23 cellular contexts compared by ENCODE assay signal in the genomic region with DNA sequence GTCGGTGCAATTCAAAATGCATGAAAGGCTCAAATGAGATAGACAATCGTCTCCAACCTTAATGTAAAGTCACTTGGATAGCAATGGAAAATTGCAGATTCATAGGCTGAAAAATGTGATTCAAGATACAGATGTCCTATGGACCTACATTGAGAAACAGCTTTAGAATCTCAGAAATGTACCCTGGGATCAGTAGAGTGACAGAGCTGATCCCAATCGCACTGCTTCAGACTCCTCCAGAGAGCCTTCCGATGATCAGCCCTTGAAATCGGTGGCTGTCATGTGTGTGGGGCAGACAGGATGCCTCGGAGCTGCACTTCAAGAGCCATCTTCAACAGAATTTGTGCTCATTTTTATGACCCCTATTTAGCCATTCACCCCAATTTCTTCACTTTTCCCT.
"Had no signal": no experiment of that assay in that cellular context is flagged by ENCODE, and none has a peak within 500 bp of the region (broad histone marks: within the 10 kb centered on the region; RNA-seq: fewer than 3 reads in every experiment).

No MANE protein-coding gene starts in this region.

- H3K36me3 ChIP-seq: adrenal gland had no signal

- H3K27ac ChIP-seq: adrenal gland, epithelial cell of prostate, esophagus squamous epithelium, gastroesophageal sphincter, WERI-Rb-1 had no signal

- DNase-seq: activated B cell treated with CpG ODN at 0.5 μM for 24 hours; activated CD4-positive, alpha-beta T cell treated with anti-CD3 and anti-CD28 coated beads for 48 hours; activated CD4-positive, alpha-beta T cell treated with anti-CD3 and anti-CD28 coated beads, Interleukin-2, amount 50 U/mL, for 1 hour; activated CD4-positive, alpha-beta T cell treated with anti-CD3 and anti-CD28 coated beads, Interleukin-2, amount 50 U/mL, for 48 hours; activated CD8-positive, alpha-beta T cell treated with anti-CD3 and anti-CD28 coated beads for 36 hours; activated effector memory CD4-positive, alpha-beta T cell treated with anti-CD3 and anti-CD28 coated beads, Interleukin-2, amount 50 U/mL, for 16 hours; activated naive CD4-positive, alpha-beta T cell treated with anti-CD3 and anti-CD28 coated beads for 36 hours; activated naive CD8-positive, alpha-beta T cell treated with anti-CD3 and anti-CD28 coated beads for 36 hours; activated naive CD8-positive, alpha-beta T cell treated with anti-CD3 and anti-CD28 coated beads, Interleukin-2, amount 50 U/mL, for 24 hours; activated T-cell treated with anti-CD3 and anti-CD28 coated beads, Interleukin-2, amount 50 U/mL, for 48 hours; adrenal gland; amygdala; body of pancreas; caudate nucleus; effector CD8-positive, alpha-beta T cell; esophagus squamous epithelium; foreskin melanocyte; T-helper 1 cell; T-helper 17 cell; T1000; WERI-Rb-1 had no signal

- H3K4me3 ChIP-seq: adrenal gland, body of pancreas, esophagus squamous epithelium, gastroesophageal sphincter had no signal

- H3K27me3 ChIP-seq: adrenal gland, body of pancreas, esophagus squamous epithelium, gastroesophageal sphincter had no signal

- H3K4me1 ChIP-seq: adrenal gland, esophagus squamous epithelium had no signal

- H3K9me3 ChIP-seq: adrenal gland, body of pancreas, esophagus squamous epithelium, gastroesophageal sphincter had no signal
